Comparison of ENCODE assay signal across 18 cellular contexts in the genomic region with DNA sequence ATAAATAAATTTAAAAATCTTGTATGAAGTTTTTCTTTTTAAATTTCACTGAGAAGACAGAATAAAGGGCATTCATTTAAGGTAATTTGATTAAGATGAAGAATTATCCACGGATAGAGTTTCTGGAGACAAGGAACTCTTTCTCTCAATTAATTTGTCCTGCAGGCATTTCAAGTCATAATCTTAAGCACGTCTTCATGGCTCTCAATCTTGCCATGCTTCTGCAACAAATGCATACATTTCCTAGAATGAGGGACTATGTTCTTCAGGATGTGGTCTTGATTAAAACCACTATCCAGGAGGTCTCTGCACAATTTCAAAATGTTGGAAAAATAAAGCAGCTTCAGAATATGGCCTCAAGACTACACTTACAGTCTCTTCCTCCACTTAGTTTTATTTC.
DNase-seq lines count a peak whose midpoint lies in the region; ATAC-seq lines count a peak whose summit lies in the region.
"Had no signal": no experiment of that assay in that cellular context is flagged by ENCODE, and none has a peak within 500 bp of the region (broad histone marks: within the 10 kb centered on the region; RNA-seq: fewer than 3 reads in every experiment).

No MANE protein-coding gene starts in this region.

- no peak overlapping the region for H3K27ac ChIP-seq in SK-N-MC
- H3K27ac ChIP-seq: BLaER1 had no signal

- no peaks in the 10 kb centered on the region for H3K27me3 Mint-ChIP-seq in T-helper 17 cell
- H3K27me3 Mint-ChIP-seq: CD4-positive, alpha-beta memory T cell; CD4-positive, CD25-positive, alpha-beta regulatory T cell; CD8-positive, alpha-beta memory T cell had no signal

- no peak overlapping the region for H3K9ac ChIP-seq in SK-N-MC (ENCODE audit: insufficient read length)
- H3K9ac ChIP-seq: BLaER1 had no signal

- H3K4me3 Mint-ChIP-seq in T-helper 17 cell, result no peak overlapping the region
- H3K4me3 Mint-ChIP-seq: CD14-positive monocyte; CD4-positive, alpha-beta memory T cell; CD4-positive, CD25-positive, alpha-beta regulatory T cell; CD8-positive, alpha-beta memory T cell had no signal

- no peak overlapping the region for H3K4me3 ChIP-seq in SK-N-MC
- H3K4me3 ChIP-seq: BLaER1 had no signal

- H3K4me1 Mint-ChIP-seq in T-helper 17 cell, result no peaks in the 10 kb centered on the region
- H3K4me1 Mint-ChIP-seq: CD14-positive monocyte; CD4-positive, alpha-beta memory T cell; CD4-positive, CD25-positive, alpha-beta regulatory T cell; CD8-positive, alpha-beta memory T cell had no signal

- no peaks in the 10 kb centered on the region for H3K9me3 ChIP-seq in SK-N-MC (ENCODE audit: low read depth, low read length)
- H3K9me3 ChIP-seq in T-helper 17 cell (ENCODE audit: control insufficient read depth, low read length, poor library complexity, severe bottlenecking), result peaks cover 2% of the 10 kb centered on the region
- H3K9me3 ChIP-seq: BE2C, BLaER1, Caco-2 had no signal

- H3K36me3 Mint-ChIP-seq in T-helper 17 cell (ENCODE audit: low read depth), result no peaks in the 10 kb centered on the region
- H3K36me3 Mint-ChIP-seq: CD14-positive monocyte; CD4-positive, alpha-beta memory T cell; CD4-positive, CD25-positive, alpha-beta regulatory T cell; CD8-positive, alpha-beta memory T cell had no signal

- DNase-seq in RPMI7951 (ENCODE audit: low read depth), result peak; percentile 9
- peak; percentile 45 for DNase-seq in SK-N-MC (ENCODE audit: low read depth, low spot score)
- peak; percentile 86 for DNase-seq in foreskin melanocyte
- no peak for DNase-seq in T-helper 17 cell
- no peak for DNase-seq in stimulated activated CD4-positive, alpha-beta T cell treated with anti-CD3 and anti-CD28 coated beads, Interleukin-2, amount 100 ng/mL, for 24 hours
- no peak for DNase-seq in SKM-1 treated with dmso at 0.1 percent for 144 hours (lab: John Stamatoyannopoulos, UW; ENCODE audit: unreplicated experiment)
- DNase-seq: 8988T; ACHN; BE2C; Caco-2; Calu3; CD4-positive, alpha-beta memory T cell; CD4-positive, CD25-positive, alpha-beta regulatory T cell; CD8-positive, alpha-beta memory T cell; DMS79 treated with DMSO at 0.1 percent for 48 hours; GF-D8 had no signal

- ATAC-seq in T-helper 17 cell, result no peak

- H3K36me3 ChIP-seq in SK-N-MC (ENCODE audit: insufficient read depth, low read length), result no peaks in the 10 kb centered on the region
- H3K36me3 ChIP-seq: BE2C, BLaER1 had no signal

- H3K27ac Mint-ChIP-seq in T-helper 17 cell, result no peak overlapping the region
- H3K27ac Mint-ChIP-seq: CD14-positive monocyte; CD4-positive, alpha-beta memory T cell; CD4-positive, CD25-positive, alpha-beta regulatory T cell; CD8-positive, alpha-beta memory T cell had no signal

Comparison
In these comparisons a context has a peak if more than half of its experiments do, and no peak if none do; other contexts are left out.
1. DNase-seq: peak in RPMI7951 (single experiment), SK-N-MC (single experiment) and foreskin melanocyte (single experiment); none in T-helper 17 cell (0 of 3), stimulated activated CD4-positive, alpha-beta T cell treated with anti-CD3 and anti-CD28 coated beads, Interleukin-2, amount 100 ng/mL, for 24 hours (0 of 2) and SKM-1 treated with dmso at 0.1 percent for 144 hours (single experiment).